Comparison of ENCODE assay signal across 8 cellular contexts in the genomic region with DNA sequence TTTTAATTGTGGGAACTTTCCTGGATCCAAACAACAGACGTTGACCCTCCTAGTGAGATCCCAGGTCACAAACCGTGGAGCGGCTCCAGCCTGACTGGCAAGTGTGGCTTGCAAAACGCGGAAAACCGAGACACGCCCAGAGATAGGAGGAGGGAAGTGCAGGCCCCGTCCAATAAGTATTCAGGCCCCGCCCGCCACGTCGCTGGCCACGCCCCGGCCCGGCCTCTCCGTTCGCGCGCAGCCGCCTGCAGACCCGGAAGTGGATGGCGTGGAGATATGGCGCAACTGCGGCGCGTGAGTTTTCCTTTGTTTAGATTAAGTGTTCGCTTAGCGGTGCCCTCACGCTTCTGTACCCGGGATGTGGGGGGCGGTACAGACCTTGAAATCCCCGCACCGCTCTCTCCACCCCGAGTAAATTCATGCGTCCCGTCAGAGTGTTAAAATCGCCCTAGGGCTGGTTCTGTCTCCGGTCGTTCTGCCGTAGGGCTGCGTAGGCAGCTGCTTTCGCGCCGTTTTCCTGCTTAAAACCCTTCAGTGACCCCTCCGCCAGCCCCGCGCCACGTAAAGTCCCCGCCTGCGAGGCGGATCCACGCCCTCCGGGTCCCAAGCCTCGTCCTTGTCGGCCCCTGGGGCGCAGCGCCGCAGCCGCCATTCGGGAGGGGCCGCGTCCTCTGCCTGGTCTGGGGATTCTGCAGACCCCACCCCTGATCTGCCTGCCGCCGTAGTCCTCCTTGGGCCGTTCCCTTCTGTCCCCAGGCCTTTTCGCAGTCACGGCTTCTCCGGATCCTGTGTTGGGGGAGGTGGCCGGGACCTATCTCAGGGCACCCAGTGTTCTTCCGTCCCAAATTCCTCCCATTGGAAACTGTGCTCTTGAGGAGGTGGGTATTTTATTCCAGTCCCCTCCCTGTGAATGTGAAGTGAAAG.
DNase-seq lines count a peak whose midpoint lies in the region; ATAC-seq lines count a peak whose summit lies in the region.

Gene ZNF766, plus strand, starts transcription at position 250 of the 924 bp plus-strand sequence. Its CDS starts 27 bp downstream, at position 277.

- ATAC-seq in GM19035 (IDR thresholded peaks at IDR 0.05; ENCODE audit: unreplicated experiment) (peak; percentile 96), HG03354 (IDR thresholded peaks at IDR 0.05; ENCODE audit: poor library complexity, severe bottlenecking, unreplicated experiment) (peak; percentile 97)
- peak; percentile 98 for ATAC-seq in activated CD4-positive, CD25-positive, alpha-beta regulatory T cell treated with anti-CD3 and anti-CD28 coated beads, Interleukin-2, amount 50 U/mL, for 24 hours

- DNase-seq in AG08396 (ENCODE audit: low spot score) (peak; percentile 97), NCI-H446 treated with DMSO at 0.1 percent for 48 hours (lab: John Stamatoyannopoulos, UW) (peak; percentile 94), cerebellar cortex (ENCODE audit: low spot score) (peak; percentile 97), islet precursor cell (peak; percentile 97)
- peak; percentile 93 to 97 (median 96) for DNase-seq in stimulated activated CD4-positive, alpha-beta T cell treated with anti-CD3 and anti-CD28 coated beads, Interleukin-12 subunit alpha, Interleukin-12 subunit beta, amount 100 ng/mL, for 48 hours (ENCODE audit: low read depth in 2 of 3, low spot score in 1 of 3)

Comparison
In these comparisons a context has a peak if more than half of its experiments do, and no peak if none do; other contexts are left out.
1. Peak in every context shown above with its lines: DNase-seq and ATAC-seq.